In genomic region chr14:61472801-61473376, GRCh38 we compare ENCODE assay signal across 8 cellular contexts.
DNase-seq lines count a peak whose midpoint lies in the region; ATAC-seq and TF ChIP-seq lines count a peak whose summit lies in the region.

No MANE protein-coding gene starts in this region.

- ATAC-seq in effector memory CD8-positive, alpha-beta T cell (replicated peaks) = peak; percentile 21
- ATAC-seq in GM18861 (IDR thresholded peaks at IDR 0.05; ENCODE audit: unreplicated experiment) (no peak), GM21526 (IDR thresholded peaks at IDR 0.05; ENCODE audit: low FRiP score, unreplicated experiment) (no peak)

- DNase-seq in GM12865 (ENCODE audit: low read depth) (peak; percentile 68), cerebellar cortex (ENCODE audit: low spot score) (no peak), AG20443 (ENCODE audit: low spot score) (no peak)
- peak; percentile 89 for DNase-seq in activated CD4-positive, alpha-beta T cell treated with anti-CD3 and anti-CD28 coated beads for 48 hours
- peak in 2 of 3 experiments; percentile 33 to 45 for DNase-seq in effector memory CD8-positive, alpha-beta T cell
- DNase-seq in stimulated activated CD4-positive, alpha-beta T cell treated with anti-CD3 and anti-CD28 coated beads, Interleukin-2, amount 100 ng/mL, for 4 hours (ENCODE audit: low read depth) = peak; percentile 52

- H3K27me3 Mint-ChIP-seq in effector memory CD8-positive, alpha-beta T cell = no peaks in the 10 kb centered on the region

- H3K27ac Mint-ChIP-seq in effector memory CD8-positive, alpha-beta T cell = peak overlapping the region; percentile 89 to 95

- H3K4me3 ChIP-seq in GM12865 (ENCODE audit: low read depth, low read length) = no peak overlapping the region

- no peak for TF ChIP-seq CTCF in GM12865 (IDR thresholded peaks at IDR 0.05; ENCODE audit: insufficient read depth, low read depth, low read length, missing control alignments)

- H3K4me1 Mint-ChIP-seq in effector memory CD8-positive, alpha-beta T cell (ENCODE audit: low read depth in 2 of 2) = peaks cover 70 to 77% of the 10 kb centered on the region in 2 donors

- peak overlapping the region; percentile 92 for H3K4me3 Mint-ChIP-seq in effector memory CD8-positive, alpha-beta T cell

- H3K9me3 Mint-ChIP-seq in effector memory CD8-positive, alpha-beta T cell = peaks cover 0 to 7% of the 10 kb centered on the region in 2 donors

- peaks cover 78% of the 10 kb centered on the region for H3K36me3 Mint-ChIP-seq in effector memory CD8-positive, alpha-beta T cell (ENCODE audit: insufficient read depth)

Comparison
In these comparisons a context has a peak if more than half of its experiments do, and no peak if none do; other contexts are left out.
1. DNase-seq: peak in GM12865 (single experiment), activated CD4-positive, alpha-beta T cell treated with anti-CD3 and anti-CD28 coated beads for 48 hours (single experiment), effector memory CD8-positive, alpha-beta T cell (2 of 3) and stimulated activated CD4-positive, alpha-beta T cell treated with anti-CD3 and anti-CD28 coated beads, Interleukin-2, amount 100 ng/mL, for 4 hours (single experiment); none in cerebellar cortex (single experiment) and AG20443 (single experiment).